9 cellular contexts compared by ENCODE assay signal in genomic region chr3:42036483-42036823, GRCh38. TPM values are rescaled to one million over a fixed set of nuclear protein-coding genes. Genes with fewer than 3 reads are reported as not detected.
A peak's percentile ranks its signal among the peaks of the same experiment; 100 is the strongest.
DNase-seq lines count a peak whose midpoint lies in the region; ATAC-seq and TF ChIP-seq lines count a peak whose summit lies in the region.
"Had no signal": no experiment of that assay in that cellular context is flagged by ENCODE, and none has a peak within 500 bp of the region (broad histone marks: within the 10 kb centered on the region; RNA-seq: fewer than 3 reads in every experiment).

No MANE protein-coding gene starts in this region.

- peak in 2 of 4 donors; percentile 29 to 86 for TF ChIP-seq EP300 in sigmoid colon (IDR thresholded peaks at IDR 0.05)

- H3K27ac ChIP-seq in sigmoid colon: peak overlapping the region; percentile 72 to 88 (median 82)
- H3K27ac ChIP-seq: SK-N-MC had no signal

- peaks cover 0 to 5% (median 0%) of the 10 kb centered on the region in 4 donors for H3K36me3 ChIP-seq in sigmoid colon

- H3K27me3 ChIP-seq in sigmoid colon: no peaks in the 10 kb centered on the region

- no peaks in the 10 kb centered on the region for H3K9me3 ChIP-seq in sigmoid colon

- TF ChIP-seq CTCF in fibroblast of villous mesenchyme (IDR thresholded peaks at IDR 0.05; ENCODE audit: insufficient read depth, low read depth, low read length) (no peak), sigmoid colon (IDR thresholded peaks at IDR 0.05) (no peak)

- no peak overlapping the region for H3K4me3 ChIP-seq in fibroblast of villous mesenchyme (ENCODE audit: low read depth, low read length)
- no peak overlapping the region for H3K4me3 ChIP-seq in sigmoid colon
- H3K4me3 ChIP-seq: SK-N-MC had no signal

- peak; percentile 46 for ATAC-seq in GM21786 (IDR thresholded peaks at IDR 0.05; ENCODE audit: unreplicated experiment)
- ATAC-seq in HG03135 (IDR thresholded peaks at IDR 0.05; ENCODE audit: unreplicated experiment): no peak
- no peak for ATAC-seq in HG03439 (IDR thresholded peaks at IDR 0.05; ENCODE audit: unreplicated experiment)

- 68 to 79% methylated on average over 3 of the region's 3 CpGs for WGBS in sigmoid colon, 2 donors

- intact Hi-C loops in sigmoid colon (cut with DNase I): no loop called here

- TF ChIP-seq POLR2A in sigmoid colon (IDR thresholded peaks at IDR 0.05): no peak

- DNase-seq in RPMI7951 (ENCODE audit: low read depth): peak; percentile 89
- DNase-seq in fibroblast of villous mesenchyme (ENCODE audit: low read depth): peak; percentile 96
- peak; percentile 77 for DNase-seq in sigmoid colon
- DNase-seq in SIG-M5 treated with dmso at 0.1 percent for 504 hours (lab: John Stamatoyannopoulos, UW; ENCODE audit: unreplicated experiment): no peak
- DNase-seq in SIG-M5 (lab: John Stamatoyannopoulos, UW): no peak

- peaks cover 0 to 83% (median 65%) of the 10 kb centered on the region in 4 donors for H3K4me1 ChIP-seq in sigmoid colon

RNA-seq across cellular contexts. Expression of gene TRAK1, which starts 54.7 kb away (rescaled TPM):
- total RNA-seq in RPMI7951 (2014; rRNA removed; shearing (Covaris generic)): 15.4 and 16.5 TPM in 2 replicates
- total RNA-seq in fibroblast of villous mesenchyme (44.5 and 52.2 TPM in 2 replicates), sigmoid colon (10 to 100 TPM; 17.6 to 42.7 (median 27.2) TPM)
- polyA plus RNA-seq in sigmoid colon: 10 to 100 TPM; 31.8 to 39.5 (median 37.9) TPM

Comparison
In these comparisons a context has a peak if more than half of its experiments do, and no peak if none do; other contexts are left out.
1. DNase-seq: peak in RPMI7951 (single experiment), fibroblast of villous mesenchyme (single experiment) and sigmoid colon (single experiment); none in SIG-M5 treated with dmso at 0.1 percent for 504 hours (single experiment) and SIG-M5 (single experiment).